In genomic region chr11:62245271-62245753, GRCh38 we compare ENCODE assay signal across 12 cellular contexts. TPM values are rescaled to one million over a fixed set of nuclear protein-coding genes. Genes with fewer than 3 reads are reported as not detected.
DNase-seq lines count a peak whose midpoint lies in the region; ATAC-seq and TF ChIP-seq lines count a peak whose summit lies in the region.
"Had no signal": no experiment of that assay in that cellular context is flagged by ENCODE, and none has a peak within 500 bp of the region (broad histone marks: within the 10 kb centered on the region; RNA-seq: fewer than 3 reads in every experiment).

No MANE protein-coding gene starts in this region.

- H3K36me3 ChIP-seq in MM.1S (replicated peaks; ENCODE audit: insufficient read depth, low read length) (no peaks in the 10 kb centered on the region), brain microvascular endothelial cell (replicated peaks) (no peaks in the 10 kb centered on the region)
- no peaks in the 10 kb centered on the region for H3K36me3 ChIP-seq in effector memory CD4-positive, alpha-beta T cell (ENCODE audit: control insufficient read depth, insufficient read depth, low read length)
- H3K36me3 ChIP-seq: ascending aorta, thoracic aorta had no signal

- peaks cover 9% of the 10 kb centered on the region for H3K9me3 Mint-ChIP-seq in neural crest cell

- in situ Hi-C loops in brain microvascular endothelial cell (cut with HindIII; ENCODE audit: low pct_ligation_motif_present, low sequenced_read_pairs): no loop called here

- no peak overlapping the region for H3K4me2 ChIP-seq in MM.1S (ENCODE audit: low read depth, low read length)

- H2AFZ ChIP-seq in MM.1S (ENCODE audit: low read length): no peak overlapping the region

- peak; percentile 25 for DNase-seq in GM10266 (ENCODE audit: extremely low spot score)
- no peak for DNase-seq in MM.1S
- peak; percentile 27 for DNase-seq in brain microvascular endothelial cell
- DNase-seq in neural crest cell (ENCODE audit: low read depth, low spot score): peak; percentile 11
- DNase-seq in pons (ENCODE audit: low spot score): no peak
- DNase-seq in NCI-H1436 treated with DMSO at 0.1 percent for 48 hours (lab: John Stamatoyannopoulos, UW): no peak
- DNase-seq in effector memory CD4-positive, alpha-beta T cell: no peak

- 0 out of 2 replicates have a peak, but pooled peaks cover 3% of the 10 kb centered on the region for H3K4me1 ChIP-seq in MM.1S (ENCODE audit: low read length)
- no peaks in the 10 kb centered on the region for H3K4me1 ChIP-seq in effector memory CD4-positive, alpha-beta T cell (ENCODE audit: control insufficient read depth, insufficient read depth, low read length, poor library complexity, severe bottlenecking)
- H3K4me1 ChIP-seq: ascending aorta had no signal

- H3K79me2 ChIP-seq in MM.1S (ENCODE audit: low read length): no peaks in the 10 kb centered on the region

- no peak overlapping the region for H3K4me3 Mint-ChIP-seq in neural crest cell
- H3K4me3 Mint-ChIP-seq: natural killer cell treated with Interleukin-12 subunit alpha and Interleukin-12 subunit beta and Interleukin-15 and Interleukin-18, amount 100 ng/mL, for 72 hours had no signal

- H3K9me2 ChIP-seq in MM.1S (replicated peaks; ENCODE audit: insufficient read depth, low read length): no peaks in the 10 kb centered on the region

- no peak overlapping the region for H3K27ac ChIP-seq in MM.1S (ENCODE audit: low read length)
- H3K27ac ChIP-seq in brain microvascular endothelial cell: no peak overlapping the region
- H3K27ac ChIP-seq in effector memory CD4-positive, alpha-beta T cell (ENCODE audit: insufficient read depth, low read length, poor library complexity, severe bottlenecking): no peak overlapping the region
- H3K27ac ChIP-seq: ascending aorta, thoracic aorta had no signal

- TF ChIP-seq CTCF in GM10266 (IDR thresholded peaks at IDR 0.05; ENCODE audit: control insufficient read depth, insufficient read depth, low read depth, missing control alignments): peak; percentile 26
- TF ChIP-seq CTCF in MM.1S (IDR thresholded peaks at IDR 0.05; ENCODE audit: low read length): peak; percentile 19
- TF ChIP-seq CTCF in brain microvascular endothelial cell (IDR thresholded peaks at IDR 0.05; ENCODE audit: low read depth, low read length, missing control alignments): peak; percentile 46
- TF ChIP-seq CTCF in neural crest cell (conservative IDR thresholded peaks at IDR 0.05): peak; percentile 34

- no peak for ATAC-seq in GM21381 (IDR thresholded peaks at IDR 0.05; ENCODE audit: unreplicated experiment)

- H3K4me3 ChIP-seq in MM.1S (ENCODE audit: low read length): no peak overlapping the region
- no peak overlapping the region for H3K4me3 ChIP-seq in brain microvascular endothelial cell (ENCODE audit: low read depth, low read length)
- no peak overlapping the region for H3K4me3 ChIP-seq in effector memory CD4-positive, alpha-beta T cell (ENCODE audit: insufficient read depth, low read depth, low read length, poor library complexity, severe bottlenecking)
- H3K4me3 ChIP-seq: ascending aorta, thoracic aorta had no signal

- H3F3A ChIP-seq in MM.1S (ENCODE audit: insufficient read depth, low read length): no peaks in the 10 kb centered on the region

- H3K4me1 Mint-ChIP-seq in neural crest cell: no peaks in the 10 kb centered on the region

- peaks cover 6% of the 10 kb centered on the region for H3K36me3 Mint-ChIP-seq in neural crest cell (ENCODE audit: low read depth)

- H4K20me1 ChIP-seq in MM.1S (ENCODE audit: insufficient read depth, low read length): no peaks in the 10 kb centered on the region

- H3K9ac ChIP-seq in MM.1S (ENCODE audit: low read length): no peak overlapping the region

- H3K9me3 ChIP-seq in MM.1S (replicated peaks; ENCODE audit: insufficient read depth, low read length): no peaks in the 10 kb centered on the region
- peaks cover under 1% of the 10 kb centered on the region for H3K9me3 ChIP-seq in effector memory CD4-positive, alpha-beta T cell (ENCODE audit: control insufficient read depth, low read length)
- H3K9me3 ChIP-seq: ascending aorta, thoracic aorta had no signal

- H3K27me3 ChIP-seq in MM.1S (replicated peaks; ENCODE audit: insufficient read depth, low read length) (no peaks in the 10 kb centered on the region), brain microvascular endothelial cell (replicated peaks) (no peaks in the 10 kb centered on the region)
- H3K27me3 ChIP-seq in effector memory CD4-positive, alpha-beta T cell (replicated peaks; ENCODE audit: control insufficient read depth, insufficient read depth, low read length, poor library complexity, severe bottlenecking): no peaks in the 10 kb centered on the region
- H3K27me3 ChIP-seq: ascending aorta had no signal

- peaks cover 61% of the 10 kb centered on the region for H3K27me3 Mint-ChIP-seq in neural crest cell (ENCODE audit: low read depth)

- H3K27ac Mint-ChIP-seq in neural crest cell (ENCODE audit: unreplicated experiment): no peak overlapping the region
- H3K27ac Mint-ChIP-seq: natural killer cell treated with Interleukin-12 subunit alpha and Interleukin-12 subunit beta and Interleukin-15 and Interleukin-18, amount 100 ng/mL, for 72 hours had no signal

RNA-seq across cellular contexts. Expression of gene SCGB1D2, which starts 3.3 kb away (rescaled TPM):
- total RNA-seq in neural crest cell: not detected in 2 replicates
- total RNA-seq: ascending aorta; natural killer cell treated with Interleukin-12 subunit alpha and Interleukin-12 subunit beta and Interleukin-15 and Interleukin-18, amount 100 ng/mL, for 72 hours; NCI-H460; thoracic aorta had no signal

RNA-seq across cellular contexts. Expression of gene SCGB2A2, which starts 24.6 kb away (rescaled TPM):
- total RNA-seq in neural crest cell: not detected in 2 replicates
- total RNA-seq: ascending aorta; natural killer cell treated with Interleukin-12 subunit alpha and Interleukin-12 subunit beta and Interleukin-15 and Interleukin-18, amount 100 ng/mL, for 72 hours; NCI-H460 had no signal

RNA-seq across cellular contexts. Expression of gene SCGB2A1, which starts 36.8 kb away (rescaled TPM):
- total RNA-seq in neural crest cell: not detected in 2 replicates
- total RNA-seq: ascending aorta; natural killer cell treated with Interleukin-12 subunit alpha and Interleukin-12 subunit beta and Interleukin-15 and Interleukin-18, amount 100 ng/mL, for 72 hours; NCI-H460; thoracic aorta had no signal

RNA-seq across cellular contexts. Expression of gene SCGB1D4, which starts 53.6 kb away (rescaled TPM):
- total RNA-seq in neural crest cell: not detected in 2 replicates
- total RNA-seq: ascending aorta; natural killer cell treated with Interleukin-12 subunit alpha and Interleukin-12 subunit beta and Interleukin-15 and Interleukin-18, amount 100 ng/mL, for 72 hours; NCI-H460; thoracic aorta had no signal

RNA-seq across cellular contexts. Expression of gene SCGB1D1, which starts 55.3 kb away (rescaled TPM):
- total RNA-seq in neural crest cell: not detected in 2 replicates
- total RNA-seq: ascending aorta; natural killer cell treated with Interleukin-12 subunit alpha and Interleukin-12 subunit beta and Interleukin-15 and Interleukin-18, amount 100 ng/mL, for 72 hours; NCI-H460; thoracic aorta had no signal

Comparison
In these comparisons a context has a peak if more than half of its experiments do, and no peak if none do; other contexts are left out.
1. DNase-seq: peak in GM10266 (single experiment), brain microvascular endothelial cell (single experiment) and neural crest cell (single experiment); none in MM.1S (single experiment), pons (single experiment), NCI-H1436 treated with DMSO at 0.1 percent for 48 hours (single experiment) and effector memory CD4-positive, alpha-beta T cell (0 of 3).
2. Peak in every context shown above with its lines, with median percentiles within 50 percentile points of each other: CTCF ChIP-seq.